In the genomic region with DNA sequence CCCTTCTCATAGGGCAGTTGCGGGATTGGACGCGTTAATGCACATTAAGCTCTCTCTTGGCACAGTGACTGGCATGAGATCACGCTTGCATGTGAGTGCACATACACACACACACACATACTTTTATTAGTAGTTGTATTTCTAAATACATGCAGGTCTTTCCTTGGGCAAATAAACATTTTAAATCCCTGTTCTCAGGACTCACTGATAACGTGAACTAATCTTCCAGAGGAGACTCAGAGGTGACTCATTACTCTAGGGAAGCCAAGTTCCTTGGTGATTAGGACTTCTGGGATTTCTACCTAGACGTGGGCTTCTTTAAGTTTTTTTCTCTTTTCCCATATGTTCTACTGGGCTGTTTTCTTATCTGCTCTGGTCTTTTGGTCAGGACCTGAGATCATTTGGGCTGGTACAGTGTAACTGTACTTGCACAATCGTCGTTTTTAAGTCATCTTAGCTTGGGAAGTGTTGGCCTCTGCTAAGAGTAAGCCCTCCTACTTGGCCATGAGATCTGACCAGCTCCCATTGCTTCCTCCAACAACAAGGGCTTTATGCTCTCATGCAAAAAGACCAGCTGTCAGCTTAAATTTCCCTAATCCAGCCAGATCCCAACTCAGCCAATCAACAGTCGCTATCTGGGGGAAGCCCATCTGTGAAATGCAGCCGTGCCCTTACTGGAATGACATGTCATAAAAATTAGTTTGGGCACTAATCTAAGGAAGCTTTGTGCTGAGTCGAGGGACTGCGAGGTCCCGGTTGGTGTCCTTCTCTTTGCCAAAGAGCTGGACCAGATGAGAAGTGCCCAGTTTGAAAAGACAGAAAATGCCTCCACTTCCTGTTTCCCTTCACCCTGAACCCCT, we compare ENCODE assay signal across 10 cellular contexts.
A peak's percentile ranks its signal among the peaks of the same experiment; 100 is the strongest.
DNase-seq lines count a peak whose midpoint lies in the region; ATAC-seq, FAIRE-seq and TF ChIP-seq lines count a peak whose summit lies in the region.
"Had no signal": no experiment of that assay in that cellular context is flagged by ENCODE, and none has a peak within 500 bp of the region (broad histone marks: within the 10 kb centered on the region; RNA-seq: fewer than 3 reads in every experiment).

No MANE protein-coding gene starts in this region.

- H3K4me1 ChIP-seq in A673 (ENCODE audit: insufficient read depth, low read length, poor library complexity, severe bottlenecking) (peaks cover 24% of the 10 kb centered on the region), K562 (replicated peaks in 1 of 2; ENCODE audit: control insufficient read depth in 2 of 2, insufficient read depth in 2 of 2, low read length in 2 of 2) (peaks cover 0 to 5% of the 10 kb centered on the region in 2 experiments; a peak in 2 of 5 replicates), ascending aorta (peaks cover 3 to 16% of the 10 kb centered on the region in 2 donors), H9 (ENCODE audit: insufficient read depth, low read length) (no peaks in the 10 kb centered on the region; the same call in 1 of the 2 replicates)

- POLR2A ChIA-PET in A673 (lab: Charles Lee; ENCODE audit: low non-redundant PET) (interaction anchor here (0.6 kb wide), 1 partner anchor 30 kb away, joined by 3 read pairs; no protein-coding TSS in a partner anchor), K562 (lab: Yijun Ruan, JAX) (interaction anchor here (1.1 kb wide), 1 partner anchor 29 kb away, joined by 4 read pairs; no protein-coding TSS in a partner anchor)

- in situ Hi-C loops in K562 (cut with MboI) = no loop called here

- DNase-seq in A673 (ENCODE audit: low spot score) (peak; percentile 25), HT1080 (ENCODE audit: low read depth) (peak; percentile 52), K562 (ENCODE audit: extremely low read depth in 1 of 4, low spot score in 3 of 4) (peak in 1 of 4 experiments; percentile 13), kidney glomerular epithelial cell (lab: John Stamatoyannopoulos, UW) (peak; percentile 38), SW480 (ENCODE audit: low spot score) (no peak), ascending aorta (ENCODE audit: low spot score in 2 of 2) (no peak), H9 (no peak)
- DNase-seq in activated naive CD4-positive, alpha-beta T cell treated with anti-CD3 and anti-CD28 coated beads, Interleukin-2, amount 50 U/mL, for 72 hours (ENCODE audit: low spot score in 2 of 2) = no peak

- H3K23ac ChIP-seq in H9 (ENCODE audit: insufficient read length, low read depth, low read length) = no peak overlapping the region

- FAIRE-seq in K562 (lab: Jason Lieb, UNC) = peak; percentile 67
- FAIRE-seq: islet of Langerhans had no signal

- no peaks in the 10 kb centered on the region for H3K9me3 Mint-ChIP-seq in activated naive CD4-positive, alpha-beta T cell treated with anti-CD3 and anti-CD28 coated beads, Interleukin-2, amount 50 U/mL, for 72 hours
- H3K9me3 Mint-ChIP-seq in H9 = no peaks in the 10 kb centered on the region
- H3K9me3 Mint-ChIP-seq: CD14-positive monocyte had no signal

- H3K4me3 ChIP-seq in A673 (ENCODE audit: low read depth, low read length, poor library complexity, severe bottlenecking) = no peak overlapping the region
- no peak overlapping the region for H3K4me3 ChIP-seq in K562
- no peak overlapping the region for H3K4me3 ChIP-seq in ascending aorta

- H3K4me1 Mint-ChIP-seq in H9 = peaks cover 12 to 13% of the 10 kb centered on the region in 2 experiments

- H3K79me2 ChIP-seq in K562 (ENCODE audit: control insufficient read depth, insufficient read depth, low read length) (no peaks in the 10 kb centered on the region), H9 (ENCODE audit: insufficient read depth, low read length) (no peaks in the 10 kb centered on the region)

- H3K14ac ChIP-seq in H9 (ENCODE audit: insufficient read depth, low read length) = no peak overlapping the region

- H3K4ac ChIP-seq in H9 (ENCODE audit: low read depth, low read length) = no peak overlapping the region

- H3K9ac ChIP-seq in K562 (ENCODE audit: insufficient read depth in 1 of 2, low read depth in 2 of 2, low read length in 2 of 2) (no peak overlapping the region), H9 (ENCODE audit: extremely low read depth, insufficient read length, low read length) (no peak overlapping the region)

- intact Hi-C loops in A673 (cut with micrococcal nuclease; ENCODE audit: unreplicated experiment) (no loop called here), K562 (cut with micrococcal nuclease) (loop anchor here (10.0 kb wide), 1 partner anchor 135 kb away; no protein-coding TSS in a partner anchor), ascending aorta (cut with DNase I) (no loop called here)

- no peak overlapping the region for H4K5ac ChIP-seq in H9 (ENCODE audit: insufficient read length, low read depth, low read length)

- no peaks in the 10 kb centered on the region for H3K79me1 ChIP-seq in H9 (ENCODE audit: insufficient read depth, low read depth, low read length, poor library complexity, severe bottlenecking)

- no peak overlapping the region for H2AFZ ChIP-seq in K562 (ENCODE audit: low read depth, low read length)
- no peak overlapping the region for H2AFZ ChIP-seq in H9 (ENCODE audit: low read length)

- H3K27ac ChIP-seq in A673 (ENCODE audit: low read depth, low read length, poor library complexity, severe bottlenecking) = no peak overlapping the region
- H3K27ac ChIP-seq in K562 (ENCODE audit: extremely low read depth, low read depth, low read length) = no peak overlapping the region
- peak overlapping the region in 1 of 2 donors; percentile 6 for H3K27ac ChIP-seq in ascending aorta
- no peak overlapping the region for H3K27ac ChIP-seq in H9 (ENCODE audit: insufficient read length, low read depth, low read length)

- ATAC-seq in K562 = no peak
- ATAC-seq in activated naive CD4-positive, alpha-beta T cell treated with anti-CD3 and anti-CD28 coated beads, Interleukin-2, amount 50 U/mL, for 72 hours = no peak

- no peak overlapping the region for H4K91ac ChIP-seq in H9 (ENCODE audit: insufficient read length, low read depth, low read length)

- H2AK5ac ChIP-seq in H9 (ENCODE audit: insufficient read length, low read length) = no peak overlapping the region

- H3T11ph ChIP-seq in H9 (ENCODE audit: low read length) = no peak overlapping the region

- no peak overlapping the region for H2BK15ac ChIP-seq in H9 (ENCODE audit: low read depth, low read length)

- H2BK12ac ChIP-seq in H9 (ENCODE audit: insufficient read length, low read depth, low read length) = no peak overlapping the region

- no peak overlapping the region for H2BK120ac ChIP-seq in H9 (ENCODE audit: low read depth, low read length, poor library complexity, severe bottlenecking)

- no peak for TF ChIP-seq EP300 in K562 (IDR thresholded peaks at IDR 0.05; ENCODE audit: low read length)

- WGBS in K562 (ENCODE audit: insufficient coverage, low coverage, missing lambda C conversion rate) = 14% methylated on average over 13 of the region's 13 CpGs
- WGBS in H9 (ENCODE audit: extremely low coverage, insufficient read length, low lambda C conversion rate) = no CpG with 5 or more reads among the region's 13 CpGs

- H4K8ac ChIP-seq in H9 (replicated peaks; ENCODE audit: insufficient read length, low read depth, low read length) = no peak overlapping the region

- no peaks in the 10 kb centered on the region for H3K23me2 ChIP-seq in H9 (ENCODE audit: insufficient read length, low read depth, low read length, poor library complexity, severe bottlenecking)

- TF ChIP-seq CTCF in A673 (conservative IDR thresholded peaks at IDR 0.05; ENCODE audit: low read depth, low read length) (no peak), K562 (IDR thresholded peaks at IDR 0.05 in 2 of 3, conservative IDR thresholded peaks at IDR 0.05 in 1 of 3; ENCODE audit: insufficient read depth in 2 of 3, low read depth in 1 of 3, low read length in 3 of 3) (no peak), ascending aorta (IDR thresholded peaks at IDR 0.05) (no peak), H9 (conservative IDR thresholded peaks at IDR 0.05) (no peak)

- TF ChIP-seq POLR2A in K562 (conservative IDR thresholded peaks at IDR 0.05) = no peak

- H3K27me3 ChIP-seq in A673 (replicated peaks; ENCODE audit: insufficient read depth, low read depth, low read length, poor library complexity) = no peaks in the 10 kb centered on the region
- no peaks in the 10 kb centered on the region for H3K27me3 ChIP-seq in K562 (ENCODE audit: control insufficient read depth in 2 of 2, insufficient read depth in 2 of 2, low read length in 2 of 2)
- H3K27me3 ChIP-seq in ascending aorta = no peaks in the 10 kb centered on the region
- no peaks in the 10 kb centered on the region for H3K27me3 ChIP-seq in H9 (ENCODE audit: insufficient read depth, low read length)

- no peaks in the 10 kb centered on the region for H3K9me3 ChIP-seq in A673 (ENCODE audit: low read depth, low read length, poor library complexity, severe bottlenecking)
- H3K9me3 ChIP-seq in K562 (replicated peaks; ENCODE audit: control insufficient read depth, insufficient read depth, low read depth, low read length) = no peaks in the 10 kb centered on the region
- H3K9me3 ChIP-seq in ascending aorta = no peaks in the 10 kb centered on the region
- H3K9me3 ChIP-seq in H9 (ENCODE audit: control insufficient read depth, low read depth, low read length) = no peaks in the 10 kb centered on the region

- no peak overlapping the region for H3K4me2 ChIP-seq in K562 (ENCODE audit: insufficient read depth, low read length)
- no peak overlapping the region for H3K4me2 ChIP-seq in H9 (ENCODE audit: insufficient read depth, insufficient read length, low read length)

- BruUV-seq in A673 (replicated peaks; lab: Mats Ljungman, UMichigan) (no TSS peak), K562 (replicated peaks; lab: Mats Ljungman, UMichigan) (no TSS peak)

- no peaks in the 10 kb centered on the region for H3K9me1 ChIP-seq in K562 (ENCODE audit: control insufficient read depth, insufficient read depth, low read length)

- H2BK20ac ChIP-seq in H9 (ENCODE audit: low read depth, low read length, poor library complexity, severe bottlenecking) = no peak overlapping the region

- no peaks in the 10 kb centered on the region for H3K27me3 Mint-ChIP-seq in H9 (ENCODE audit: low read depth)

- CTCF ChIA-PET in A673 (lab: Charles Lee) (no interaction called here), K562 (lab: Yijun Ruan, JAX; ENCODE audit: low intra/inter-chr PET ratio) (no interaction called here)

- no peaks in the 10 kb centered on the region for H3K36me3 Mint-ChIP-seq in activated naive CD4-positive, alpha-beta T cell treated with anti-CD3 and anti-CD28 coated beads, Interleukin-2, amount 50 U/mL, for 72 hours
- no peaks in the 10 kb centered on the region for H3K36me3 Mint-ChIP-seq in H9 (ENCODE audit: insufficient read depth in 1 of 3, low read depth in 3 of 3)

- H3K4me3 Mint-ChIP-seq in H9 = no peak overlapping the region
- H3K4me3 Mint-ChIP-seq: CD14-positive monocyte had no signal

- no peak overlapping the region for H3K18ac ChIP-seq in H9 (ENCODE audit: insufficient read length, low read depth, low read length)

- H2BK5ac ChIP-seq in H9 (ENCODE audit: insufficient read length, low read length) = no peak overlapping the region

- no peak for TF ChIP-seq RAD21 in K562 (CRISPR knock-in tag; conservative IDR thresholded peaks at IDR 0.05 in 1 of 2, IDR thresholded peaks at IDR 0.05 in 1 of 2)

- no peak overlapping the region for H3K27ac Mint-ChIP-seq in activated naive CD4-positive, alpha-beta T cell treated with anti-CD3 and anti-CD28 coated beads, Interleukin-2, amount 50 U/mL, for 72 hours
- no peak overlapping the region; a peak in 1 of 7 replicates for H3K27ac Mint-ChIP-seq in H9

- H4K20me1 ChIP-seq in K562 (replicated peaks; ENCODE audit: control insufficient read depth, insufficient read depth, low read length) = no peaks in the 10 kb centered on the region
- H4K20me1 ChIP-seq in H9 (ENCODE audit: control insufficient read depth, insufficient read depth, insufficient read length) = no peaks in the 10 kb centered on the region

- no peak overlapping the region for H3K56ac ChIP-seq in H9 (ENCODE audit: insufficient read length, low read depth, low read length)

- H3K36me3 ChIP-seq in A673 (ENCODE audit: insufficient read depth, low read length, poor library complexity, severe bottlenecking) (no peaks in the 10 kb centered on the region), K562 (ENCODE audit: control insufficient read depth, insufficient read depth, low read length) (no peaks in the 10 kb centered on the region), ascending aorta (no peaks in the 10 kb centered on the region)

Comparison
In these comparisons a context has a peak if more than half of its experiments do, and no peak if none do; other contexts are left out.
1. DNase-seq: peak in A673 (single experiment), HT1080 (single experiment) and kidney glomerular epithelial cell (single experiment); none in SW480 (single experiment), activated naive CD4-positive, alpha-beta T cell treated with anti-CD3 and anti-CD28 coated beads, Interleukin-2, amount 50 U/mL, for 72 hours (0 of 2), ascending aorta (0 of 2) and H9 (single experiment).